Comparison of ENCODE assay signal across 14 cellular contexts in genomic region chr22:49647346-49648026, GRCh38.
"Had no signal": no experiment of that assay in that cellular context is flagged by ENCODE, and none has a peak within 500 bp of the region (broad histone marks: within the 10 kb centered on the region; RNA-seq: fewer than 3 reads in every experiment).

No MANE protein-coding gene starts in this region.

- H3K36me3 Mint-ChIP-seq: type B pancreatic cell had no signal

- ATAC-seq: activated CD8-positive, alpha-beta memory T cell treated with anti-CD3 and anti-CD28 coated beads, Interleukin-2, amount 10 ng/mL, durations not matched to agents 7 days and 5 days; activated naive CD4-positive, alpha-beta T cell treated with anti-CD3 and anti-CD28 coated beads, Interleukin-2, amount 50 U/mL, for 72 hours; body of pancreas had no signal

- H3K4me3 Mint-ChIP-seq: activated CD8-positive, alpha-beta memory T cell treated with anti-CD3 and anti-CD28 coated beads, Interleukin-2, amount 10 ng/mL, durations not matched to agents 7 days and 5 days; activated T-cell treated with anti-CD3 and anti-CD28 coated beads, Interleukin-2, amount 50 U/mL, for 24 hours; type B pancreatic cell had no signal

- H3K4me1 ChIP-seq: sigmoid colon, suprapubic skin had no signal

- DNase-seq: activated CD4-positive, alpha-beta T cell treated with anti-CD3 and anti-CD28 coated beads for 1 hour; activated CD4-positive, alpha-beta T cell treated with anti-CD3 and anti-CD28 coated beads, Interleukin-2, amount 50 U/mL, for 48 hours; activated CD8-positive, alpha-beta memory T cell treated with anti-CD3 and anti-CD28 coated beads, Interleukin-2, amount 10 ng/mL, durations not matched to agents 7 days and 5 days; activated effector memory CD4-positive, alpha-beta T cell treated with Interleukin-2 at 50 U/mL for 16 hours; activated T-cell treated with anti-CD3 and anti-CD28 coated beads, Interleukin-2, amount 50 U/mL, for 24 hours; amniotic stem cell; body of pancreas; central memory CD4-positive, alpha-beta T cell; erythroblast; sigmoid colon; stimulated activated naive CD8-positive, alpha-beta T cell treated with anti-CD3 and anti-CD28 coated beads, Interleukin-15, Interleukin-2, amounts not matched to agents 100 U/mL and 50 U/mL, for 24 hours had no signal

- H3K36me3 ChIP-seq: sigmoid colon, suprapubic skin had no signal

- H3K9me3 ChIP-seq: body of pancreas, sigmoid colon, suprapubic skin had no signal

- H3K27ac Mint-ChIP-seq: activated CD8-positive, alpha-beta memory T cell treated with anti-CD3 and anti-CD28 coated beads, Interleukin-2, amount 10 ng/mL, durations not matched to agents 7 days and 5 days; activated naive CD4-positive, alpha-beta T cell treated with anti-CD3 and anti-CD28 coated beads, Interleukin-2, amount 50 U/mL, for 72 hours; activated T-cell treated with anti-CD3 and anti-CD28 coated beads, Interleukin-2, amount 50 U/mL, for 24 hours; type B pancreatic cell had no signal

- H3K4me3 ChIP-seq: body of pancreas, sigmoid colon, suprapubic skin had no signal

- H3K27me3 Mint-ChIP-seq: activated CD8-positive, alpha-beta memory T cell treated with anti-CD3 and anti-CD28 coated beads, Interleukin-2, amount 10 ng/mL, durations not matched to agents 7 days and 5 days; activated T-cell treated with anti-CD3 and anti-CD28 coated beads, Interleukin-2, amount 50 U/mL, for 24 hours had no signal

- H3K27ac ChIP-seq: body of pancreas, sigmoid colon, suprapubic skin had no signal

- H3K9me3 Mint-ChIP-seq: activated naive CD4-positive, alpha-beta T cell treated with anti-CD3 and anti-CD28 coated beads, Interleukin-2, amount 50 U/mL, for 72 hours; activated T-cell treated with anti-CD3 and anti-CD28 coated beads, Interleukin-2, amount 50 U/mL, for 24 hours; type B pancreatic cell had no signal

- H3K4me1 Mint-ChIP-seq: activated CD8-positive, alpha-beta memory T cell treated with anti-CD3 and anti-CD28 coated beads, Interleukin-2, amount 10 ng/mL, durations not matched to agents 7 days and 5 days had no signal
